10 cellular contexts compared by ENCODE assay signal in the genomic region with DNA sequence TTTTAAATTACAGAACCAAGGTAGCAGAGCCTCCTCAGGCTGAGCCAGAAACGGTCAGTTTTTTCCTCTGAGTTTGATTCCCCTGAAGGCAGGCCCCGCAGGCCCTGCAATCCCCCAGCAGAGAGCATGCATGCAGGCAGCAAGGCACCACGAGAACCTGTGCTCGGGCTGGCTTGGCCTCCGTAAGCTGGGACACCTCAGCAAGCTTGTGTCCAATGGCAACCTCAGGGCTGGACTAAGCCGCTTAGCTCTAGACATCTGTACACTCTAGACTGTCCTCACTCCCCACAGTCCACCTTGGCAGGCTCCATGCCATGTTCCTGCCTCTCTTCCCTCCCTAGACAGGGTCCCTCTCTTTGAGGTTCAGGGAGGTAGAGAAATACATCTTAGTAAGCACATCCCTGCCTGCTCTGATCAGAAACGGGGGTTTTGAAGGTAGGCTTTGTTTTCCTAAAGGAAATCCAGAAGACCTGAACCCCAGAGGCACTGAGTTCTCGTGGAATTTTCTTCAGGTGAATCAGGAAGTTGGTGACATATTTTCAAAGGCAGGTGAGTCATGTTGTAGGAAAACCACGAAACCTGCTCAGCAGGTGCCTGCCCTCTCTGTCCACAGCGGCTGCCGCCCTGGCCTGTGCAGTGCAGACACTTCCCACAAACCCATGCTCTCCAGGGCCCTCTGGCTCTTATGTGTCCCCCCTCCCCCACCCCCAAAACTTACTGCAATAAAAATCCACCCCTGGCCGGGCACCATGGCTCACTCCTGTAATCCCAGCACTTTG. TPM values are rescaled to one million over a fixed set of nuclear protein-coding genes. Genes with fewer than 3 reads are reported as not detected.
DNase-seq lines count a peak whose midpoint lies in the region; ATAC-seq, FAIRE-seq and TF ChIP-seq lines count a peak whose summit lies in the region.
"Had no signal": no experiment of that assay in that cellular context is flagged by ENCODE, and none has a peak within 500 bp of the region (broad histone marks: within the 10 kb centered on the region; RNA-seq: fewer than 3 reads in every experiment).

No MANE protein-coding gene starts in this region.

- 0 out of 2 replicates have a peak overlapping the region, but pooled peaks have one; percentile 39 for H2BK12ac ChIP-seq in H1 (ENCODE audit: low read depth, low read length)

- CTCF ChIA-PET in H1 (lab: Charles Lee; ENCODE audit: partially characterized antibody) = interaction anchor here (0.6 to 21.3 kb wide), 13 partner anchors 9 to 1439 kb away, joined by 3 to 406 read pairs (median 3); a partner anchor contains a TSS

- peaks cover 0 to 6% (median 5%) of the 10 kb centered on the region in 4 experiments; a peak in 6 of 7 replicates for H3K4me1 ChIP-seq in H1 (replicated peaks in 1 of 4; ENCODE audit: control insufficient read depth in 3 of 4, insufficient read depth in 4 of 4, low read length in 3 of 4)

- H3K27ac ChIP-seq in H1 (ENCODE audit: low read depth, low read length) = no peak overlapping the region; the same call in 1 of the 2 replicates

- no peak for FAIRE-seq in H1 (lab: Jason Lieb, UNC)

- no peak overlapping the region for H2AFZ ChIP-seq in H1 (ENCODE audit: low read length)

- peaks cover 0 to 13% (median 0%) of the 10 kb centered on the region in 4 experiments; a peak in 3 of 8 replicates for H3K36me3 ChIP-seq in H1 (ENCODE audit: control insufficient read depth in 2 of 4, insufficient read depth in 4 of 4, low read length in 3 of 4)

- H3K4ac ChIP-seq in H1 (replicated peaks; ENCODE audit: insufficient read length, low read depth, low read length) = peak overlapping the region; percentile 46

- no peak overlapping the region for H3K56ac ChIP-seq in H1 (replicated peaks; ENCODE audit: insufficient read length, low read depth, low read length)

- H3K79me1 ChIP-seq in H1 (ENCODE audit: low read depth, low read length) = peaks cover 17% of the 10 kb centered on the region

- DNase-seq in NCI-H1417 (lab: John Stamatoyannopoulos, UW) (peak in 2 of 3 experiments; percentile 40 to 48), NCI-H1417 treated with DMSO at 0.1 percent for 48 hours (lab: John Stamatoyannopoulos, UW) (no peak), NCI-H2029 treated with DMSO at 0.1 percent for 48 hours (lab: John Stamatoyannopoulos, UW) (peak; percentile 37), H1 (ENCODE audit: low read depth in 1 of 2, low spot score in 2 of 2) (no peak), renal cortical epithelial cell (ENCODE audit: low read depth) (peak; percentile 70), NCI-H2171 (lab: John Stamatoyannopoulos, UW) (no peak), dermis blood vessel endothelial cell (no peak)
- DNase-seq: 8988T had no signal

- H2BK15ac ChIP-seq in H1 (ENCODE audit: low read length) = 0 out of 2 replicates have a peak overlapping the region, but pooled peaks have one; percentile 29

- no peaks in the 10 kb centered on the region for H3K9me3 ChIP-seq in H1 (ENCODE audit: insufficient read depth in 2 of 2, low read depth in 1 of 2, low read length in 1 of 2)

- 87% methylated on average over 12 of the region's 12 CpGs; no CpG with 5 or more reads in 1 of the 2 experiments for WGBS in H1 (ENCODE audit: extremely low coverage in 1 of 2, insufficient coverage in 1 of 2, insufficient read length in 1 of 2, insufficient replicate concordance in 2 of 2, low coverage in 1 of 2, low lambda C conversion rate in 2 of 2, missing lambda C conversion rate in 1 of 2), 2 experiments

- no peak overlapping the region for H3K4me2 ChIP-seq in H1 (ENCODE audit: insufficient read depth in 1 of 2, low read depth in 2 of 2, low read length in 2 of 2)

- peaks cover 0 to 8% of the 10 kb centered on the region in 2 experiments for H4K20me1 ChIP-seq in H1 (replicated peaks in 1 of 2; ENCODE audit: control insufficient read depth in 1 of 2, insufficient read depth in 2 of 2, low read length in 2 of 2)

- peak overlapping the region; percentile 22; the same call in 1 of the 2 replicates for H4K8ac ChIP-seq in H1 (ENCODE audit: extremely low read depth, insufficient read depth, low read length)

- peaks cover 0 to 7% of the 10 kb centered on the region in 2 experiments; a peak in 2 of 4 replicates for H3K79me2 ChIP-seq in H1 (ENCODE audit: control insufficient read depth in 1 of 2, insufficient read depth in 2 of 2, low read length in 2 of 2)

- no peak for ATAC-seq in GM21515 (IDR thresholded peaks at IDR 0.05; ENCODE audit: unreplicated experiment)

- no peak overlapping the region for H4K91ac ChIP-seq in H1 (replicated peaks; ENCODE audit: insufficient read length, low read length)

- no peak overlapping the region; the same call in 1 of the 2 replicates for H2BK5ac ChIP-seq in H1 (ENCODE audit: low read depth, low read length)

- H3K23ac ChIP-seq in H1 (ENCODE audit: insufficient read length) = no peak overlapping the region

- no peak overlapping the region for H4K5ac ChIP-seq in H1 (ENCODE audit: insufficient read length, low read depth, low read length)

- no peaks in the 10 kb centered on the region; the same call in 1 of the 2 replicates for H3K23me2 ChIP-seq in H1 (ENCODE audit: low read depth, low read length)

- no peak for TF ChIP-seq EP300 in H1 (IDR thresholded peaks at IDR 0.05; ENCODE audit: borderline replicate concordance in 1 of 2, low read depth in 2 of 2, low read length in 2 of 2)

- H3K4me3 ChIP-seq in H1 (ENCODE audit: extremely low read depth in 1 of 4, insufficient read depth in 2 of 4, low read depth in 3 of 4, low read length in 4 of 4) = no peak overlapping the region

- no peak overlapping the region for H3K9ac ChIP-seq in H1 (replicated peaks in 1 of 4; ENCODE audit: extremely low read depth in 1 of 4, low read depth in 3 of 4, low read length in 3 of 4)

- TF ChIP-seq RAD21 in H1 (IDR thresholded peaks at IDR 0.05 in 1 of 2, conservative IDR thresholded peaks at IDR 0.05 in 1 of 2; ENCODE audit: low read depth in 2 of 2, low read length in 2 of 2) = no peak; a peak in 1 of 4 replicates

- TF ChIP-seq POLR2A in H1 (IDR thresholded peaks at IDR 0.05; ENCODE audit: control extremely low read depth in 1 of 2, low read depth in 2 of 2, low read length in 2 of 2) = no peak

- H2AK5ac ChIP-seq in H1 (ENCODE audit: low read depth, low read length) = no peak overlapping the region

- no peaks in the 10 kb centered on the region for H3K27me3 ChIP-seq in H1 (replicated peaks in 1 of 4; ENCODE audit: control insufficient read depth in 3 of 4, extremely low read depth in 1 of 4, insufficient read depth in 3 of 4, low read length in 3 of 4)

- H3K14ac ChIP-seq in H1 (ENCODE audit: insufficient read length) = no peak overlapping the region

- H3K18ac ChIP-seq in H1 (ENCODE audit: extremely low read depth, low read length) = no peak overlapping the region

- TF ChIP-seq CTCF in H1 (IDR thresholded peaks at IDR 0.05; ENCODE audit: control extremely low read depth in 1 of 3, insufficient read depth in 1 of 3, low read depth in 1 of 3, low read length in 3 of 3) = no peak

- no peak overlapping the region; the same call in 1 of the 2 replicates for H2BK20ac ChIP-seq in H1 (ENCODE audit: low read length)

- H2BK120ac ChIP-seq in H1 (replicated peaks; ENCODE audit: low read depth, low read length) = no peak overlapping the region

- POLR2A ChIA-PET in H1 (lab: Charles Lee; ENCODE audit: partially characterized antibody) = interaction anchor here (0.7 to 1.2 kb wide), 3 partner anchors 41 to 189 kb away, joined by 3 to 4 read pairs (median 3); no protein-coding TSS in a partner anchor

RNA-seq across cellular contexts. Expression of a gene that starts 6.9 kb away (rescaled TPM):
- total RNA-seq in H1 (2021; fragmentation: NEBNext Ultra II Directional; extraction: Animal tissue kit (Norgen Biotek cat#: 25700)) = 41.2 and 55.4 TPM in 2 replicates
- 26.1 and 38.5 TPM in 2 replicates for polyA plus RNA-seq in H1 (2011; rRNA removed)
- 28.6 TPM for polyA plus RNA-seq in H1 (2011; cell fraction: cytosol; rRNA removed)
- polyA plus RNA-seq in H1 (2011; cell fraction: nucleus; rRNA removed) = 210 TPM
- polyA plus RNA-seq in H1 (2012, experiment 1 of 2) = 25.5 to 31.0 TPM (median 28.0 TPM) in 4 replicates
- polyA plus RNA-seq in H1 (2012, experiment 2 of 2) = 17.4 TPM
- 90.4 TPM for polyA plus RNA-seq in H1 (2013, experiment 1 of 2)
- 88.5 TPM for polyA plus RNA-seq in H1 (2013, experiment 2 of 2)
- polyA minus RNA-seq in H1 (2011; rRNA and poly(A)+ RNA removed) = 42.6 and 57.5 TPM in 2 replicates
- polyA minus RNA-seq in H1 (2011; cell fraction: cytosol; rRNA and poly(A)+ RNA removed) = 21.2 TPM
- 70.6 TPM for polyA minus RNA-seq in H1 (2011; cell fraction: nucleus; rRNA and poly(A)+ RNA removed)
- 6.9 and 41.0 TPM in 2 replicates for total RNA-seq in renal cortical epithelial cell
- total RNA-seq in dermis blood vessel endothelial cell = 12.4 and 15.0 TPM in 2 replicates

RNA-seq across cellular contexts. Expression of a gene that starts 13.7 kb away (rescaled TPM):
- total RNA-seq in H1 (2021; fragmentation: NEBNext Ultra II Directional; extraction: Animal tissue kit (Norgen Biotek cat#: 25700)) = 8.4 and 11.7 TPM in 2 replicates
- polyA plus RNA-seq in H1 (2011; rRNA removed) = 4.5 and 7.3 TPM in 2 replicates
- polyA plus RNA-seq in H1 (2011; cell fraction: cytosol; rRNA removed) = 7.1 TPM
- polyA plus RNA-seq in H1 (2011; cell fraction: nucleus; rRNA removed) = 8.4 TPM
- 1.8 to 3.5 TPM (median 3.1 TPM) in 4 replicates for polyA plus RNA-seq in H1 (2012, experiment 1 of 2)
- polyA plus RNA-seq in H1 (2012, experiment 2 of 2) = 3.5 TPM
- 112 TPM for polyA plus RNA-seq in H1 (2013, experiment 1 of 2)
- polyA plus RNA-seq in H1 (2013, experiment 2 of 2) = 131 TPM
- 0.66 and 1.3 TPM in 2 replicates for polyA minus RNA-seq in H1 (2011; rRNA and poly(A)+ RNA removed)
- polyA minus RNA-seq in H1 (2011; cell fraction: cytosol; rRNA and poly(A)+ RNA removed) = 3.0 TPM
- 3.1 TPM for polyA minus RNA-seq in H1 (2011; cell fraction: nucleus; rRNA and poly(A)+ RNA removed)
- total RNA-seq in renal cortical epithelial cell = 0.15 TPM in 1 of 2 replicates, not detected in the other
- total RNA-seq in dermis blood vessel endothelial cell = 0.19 TPM in 1 of 2 replicates, not detected in the other
- total RNA-seq: cerebellum had no signal

RNA-seq across cellular contexts. Expression of a gene that starts 48.8 kb away (rescaled TPM):
- 84.3 and 84.6 TPM in 2 replicates for total RNA-seq in H1 (2021; fragmentation: NEBNext Ultra II Directional; extraction: Animal tissue kit (Norgen Biotek cat#: 25700))
- polyA plus RNA-seq in H1 (2011; rRNA removed) = 79.3 and 96.6 TPM in 2 replicates
- 96.5 TPM for polyA plus RNA-seq in H1 (2011; cell fraction: cytosol; rRNA removed)
- 96.7 TPM for polyA plus RNA-seq in H1 (2011; cell fraction: nucleus; rRNA removed)
- 63.1 to 84.9 TPM (median 76.1 TPM) in 4 replicates for polyA plus RNA-seq in H1 (2012, experiment 1 of 2)
- 59.4 TPM for polyA plus RNA-seq in H1 (2012, experiment 2 of 2)
- polyA plus RNA-seq in H1 (2013, experiment 1 of 2) = 113 TPM
- polyA plus RNA-seq in H1 (2013, experiment 2 of 2) = 115 TPM
- polyA minus RNA-seq in H1 (2011; rRNA and poly(A)+ RNA removed) = 41.8 and 68.7 TPM in 2 replicates
- 22.0 TPM for polyA minus RNA-seq in H1 (2011; cell fraction: cytosol; rRNA and poly(A)+ RNA removed)
- polyA minus RNA-seq in H1 (2011; cell fraction: nucleus; rRNA and poly(A)+ RNA removed) = 26.9 TPM
- total RNA-seq in renal cortical epithelial cell (37.6 and 41.8 TPM in 2 replicates), dermis blood vessel endothelial cell (35.7 and 41.1 TPM in 2 replicates)

Comparison
In these comparisons a context has a peak if more than half of its experiments do, and no peak if none do; other contexts are left out.
1. DNase-seq: peak in NCI-H1417 (2 of 3), NCI-H2029 treated with DMSO at 0.1 percent for 48 hours (single experiment) and renal cortical epithelial cell (single experiment); none in NCI-H1417 treated with DMSO at 0.1 percent for 48 hours (single experiment), H1 (0 of 2), NCI-H2171 (single experiment) and dermis blood vessel endothelial cell (single experiment).